ENCODE assay signal across 8 cellular contexts in the genomic region with DNA sequence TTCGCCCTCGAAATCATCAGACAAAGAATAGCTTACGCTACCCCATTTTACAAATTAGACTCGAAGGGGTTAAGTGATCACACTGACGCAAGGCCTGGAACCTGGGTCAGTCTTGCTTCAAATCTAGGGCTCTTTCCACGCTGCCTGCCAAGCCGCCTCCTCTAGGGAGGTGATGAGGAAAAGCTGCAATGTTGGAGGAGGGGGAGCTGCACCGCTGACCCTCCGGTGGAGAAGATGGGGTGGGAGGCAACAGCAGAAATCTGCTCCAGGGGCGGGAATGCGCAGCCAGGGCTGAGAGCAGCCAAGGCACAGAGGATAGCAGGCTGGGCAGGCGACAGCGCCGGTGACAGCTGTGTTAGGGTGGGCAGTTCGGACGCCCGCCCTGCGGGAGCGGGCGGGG. TPM values are rescaled to one million over a fixed set of nuclear protein-coding genes. Genes with fewer than 3 reads are reported as not detected.
DNase-seq lines count a peak whose midpoint lies in the region; ATAC-seq and TF ChIP-seq lines count a peak whose summit lies in the region.

No MANE protein-coding gene starts in this region.

- H3F3A ChIP-seq in GM23338 (replicated peaks; ENCODE audit: low read depth), result peaks cover 11% of the 10 kb centered on the region; the same call in 1 of the 2 replicates
- peaks cover 7% of the 10 kb centered on the region for H3F3A ChIP-seq in smooth muscle cell (ENCODE audit: low read depth)

- intact Hi-C loops in right cardiac atrium (cut with DNase I), result loop anchor here in 2 of 4 donors (2.0 to 10.0 kb wide), 2 partner anchors 47 to 319 kb away; partner anchors contain the start of genes CAPN1 (in 1 of the 2) and MEN1 (in 1 of the 2)

- DNase-seq in GM23338 (ENCODE audit: low spot score) (no peak), right cardiac atrium (peak; percentile 78 to 86 (median 84)), smooth muscle cell (lab: John Stamatoyannopoulos, UW; ENCODE audit: unreplicated experiment) (no peak), HEK293T (ENCODE audit: extremely low spot score) (no peak)
- DNase-seq in activated CD8-positive, alpha-beta T cell treated with anti-CD3 and anti-CD28 coated beads, Interleukin-2, amount 10 ng/mL, durations not matched to agents 7 days and 5 days, result no peak

- H3K27ac ChIP-seq in GM23338 (ENCODE audit: low read depth) (0 out of 2 replicates have a peak overlapping the region, but pooled peaks have one; percentile 80), right cardiac atrium (ENCODE audit: low read length) (peak overlapping the region; percentile 88), smooth muscle cell (ENCODE audit: low read depth) (peak overlapping the region; percentile 93)

- H3K27me3 ChIP-seq in GM23338 (ENCODE audit: insufficient read depth) (no peaks in the 10 kb centered on the region), right cardiac atrium (ENCODE audit: control insufficient read depth, insufficient read depth) (no peaks in the 10 kb centered on the region), smooth muscle cell (ENCODE audit: low read depth) (no peaks in the 10 kb centered on the region)

- H2AFZ ChIP-seq in GM23338 (no peak overlapping the region), smooth muscle cell (ENCODE audit: low read depth) (no peak overlapping the region)

- peak overlapping the region; percentile 67 for H3K4me3 ChIP-seq in GM23338
- H3K4me3 ChIP-seq in right cardiac atrium (ENCODE audit: low read length), result peak overlapping the region; percentile 66
- H3K4me3 ChIP-seq in smooth muscle cell, result peak overlapping the region; percentile 65

- no peaks in the 10 kb centered on the region for H3K9me3 ChIP-seq in right cardiac atrium (ENCODE audit: control insufficient read depth, low read length)
- H3K9me3 ChIP-seq in smooth muscle cell (replicated peaks; ENCODE audit: low read depth), result no peaks in the 10 kb centered on the region

- H3K36me3 Mint-ChIP-seq in GM23338 (ENCODE audit: low read depth), result peaks cover 16% of the 10 kb centered on the region
- peaks cover 32% of the 10 kb centered on the region for H3K36me3 Mint-ChIP-seq in activated CD8-positive, alpha-beta T cell treated with anti-CD3 and anti-CD28 coated beads, Interleukin-2, amount 10 ng/mL, durations not matched to agents 7 days and 5 days (ENCODE audit: low read depth)

- TF ChIP-seq CTCF in GM23338 (conservative IDR thresholded peaks at IDR 0.05; ENCODE audit: low read depth in 2 of 2), result no peak
- no peak for TF ChIP-seq CTCF in smooth muscle cell (IDR thresholded peaks at IDR 0.05; ENCODE audit: borderline replicate concordance, insufficient read depth, poor library complexity, severe bottlenecking)

- POLR2A ChIA-PET in activated CD8-positive, alpha-beta T cell treated with anti-CD3 and anti-CD28 coated beads, Interleukin-2, amount 10 ng/mL, durations not matched to agents 7 days and 5 days (lab: Charles Lee), result interaction anchor here (0.5 to 1.9 kb wide), 4 partner anchors 10 to 442 kb away, joined by 3 to 4 read pairs (median 4); partner anchors contain the start of genes FAU and MRPL49
- POLR2A ChIA-PET in HEK293T (lab: Yijun Ruan, JAX), result interaction anchor here (0.8 to 4.0 kb wide), 6 partner anchors 10 to 50 kb away, joined by 4 to 56 read pairs (median 8); partner anchors contain the start of genes CAPN1, FAU, MRPL49 and TM7SF2

- no peaks in the 10 kb centered on the region for H3K9me2 ChIP-seq in GM23338 (ENCODE audit: insufficient read depth)

- ATAC-seq in GM23338 (no peak), right cardiac atrium (peak; percentile 3 to 26), GM21381 (IDR thresholded peaks at IDR 0.05; ENCODE audit: unreplicated experiment) (no peak), HG03469 (IDR thresholded peaks at IDR 0.05; ENCODE audit: unreplicated experiment) (no peak), GM19324 (IDR thresholded peaks at IDR 0.05; ENCODE audit: low FRiP score, unreplicated experiment) (no peak)
- ATAC-seq in activated CD8-positive, alpha-beta T cell treated with anti-CD3 and anti-CD28 coated beads, Interleukin-2, amount 10 ng/mL, durations not matched to agents 7 days and 5 days, result peak; percentile 1

- peak overlapping the region; percentile 99 for H3K4me2 ChIP-seq in GM23338
- peak overlapping the region; percentile 83 for H3K4me2 ChIP-seq in smooth muscle cell

- H3K9ac ChIP-seq in smooth muscle cell (ENCODE audit: low read depth), result peak overlapping the region; percentile 93

- CTCF ChIA-PET in activated CD8-positive, alpha-beta T cell treated with anti-CD3 and anti-CD28 coated beads, Interleukin-2, amount 10 ng/mL, durations not matched to agents 7 days and 5 days (lab: Charles Lee), result interaction anchor here (0.6 to 1.8 kb wide), 4 partner anchors 11 to 196 kb away, joined by 3 to 5 read pairs (median 4); partner anchors contain the start of genes FAU and MRPL49
- CTCF ChIA-PET in HEK293T (lab: Yijun Ruan, JAX), result no interaction called here

- H3K36me3 ChIP-seq in GM23338 (ENCODE audit: insufficient read depth) (no peaks in the 10 kb centered on the region), smooth muscle cell (ENCODE audit: low read depth) (no peaks in the 10 kb centered on the region)

- peak overlapping the region; percentile 97 for H3K4me3 Mint-ChIP-seq in GM23338
- peak overlapping the region; percentile 99 for H3K4me3 Mint-ChIP-seq in activated CD8-positive, alpha-beta T cell treated with anti-CD3 and anti-CD28 coated beads, Interleukin-2, amount 10 ng/mL, durations not matched to agents 7 days and 5 days

- H3K79me2 ChIP-seq in GM23338 (replicated peaks; ENCODE audit: insufficient read depth) (peaks cover 19% of the 10 kb centered on the region), smooth muscle cell (ENCODE audit: low read depth) (peaks cover 18% of the 10 kb centered on the region)

- 1% methylated on average over 20 of the region's 20 CpGs for WGBS in right cardiac atrium
- 4% methylated on average over 20 of the region's 20 CpGs for WGBS in smooth muscle cell (ENCODE audit: low lambda C conversion rate)

- no peaks in the 10 kb centered on the region for H3K9me3 Mint-ChIP-seq in GM23338
- H3K9me3 Mint-ChIP-seq in activated CD8-positive, alpha-beta T cell treated with anti-CD3 and anti-CD28 coated beads, Interleukin-2, amount 10 ng/mL, durations not matched to agents 7 days and 5 days (ENCODE audit: insufficient read depth), result no peaks in the 10 kb centered on the region

- H4K20me1 ChIP-seq in GM23338 (replicated peaks; ENCODE audit: insufficient read depth) (no peaks in the 10 kb centered on the region), smooth muscle cell (ENCODE audit: low read depth) (peaks cover 30% of the 10 kb centered on the region)

- peaks cover 20% of the 10 kb centered on the region; the same call in 1 of the 2 replicates for H3K4me1 ChIP-seq in GM23338 (ENCODE audit: insufficient read depth)
- H3K4me1 ChIP-seq in right cardiac atrium (ENCODE audit: control insufficient read depth, insufficient read depth, low read length), result peaks cover 6% of the 10 kb centered on the region
- H3K4me1 ChIP-seq in smooth muscle cell (ENCODE audit: low read depth), result peaks cover 5% of the 10 kb centered on the region

- H3K4me1 Mint-ChIP-seq in GM23338, result peaks cover 19% of the 10 kb centered on the region
- H3K4me1 Mint-ChIP-seq in activated CD8-positive, alpha-beta T cell treated with anti-CD3 and anti-CD28 coated beads, Interleukin-2, amount 10 ng/mL, durations not matched to agents 7 days and 5 days (ENCODE audit: low read depth), result peaks cover 29% of the 10 kb centered on the region

- H3K27ac Mint-ChIP-seq in GM23338, result peak overlapping the region; percentile 94
- H3K27ac Mint-ChIP-seq in activated CD8-positive, alpha-beta T cell treated with anti-CD3 and anti-CD28 coated beads, Interleukin-2, amount 10 ng/mL, durations not matched to agents 7 days and 5 days, result peak overlapping the region; percentile 100

- peaks cover 19% of the 10 kb centered on the region for H3K27me3 Mint-ChIP-seq in GM23338 (ENCODE audit: insufficient read depth, low read depth, poor library complexity)
- no peaks in the 10 kb centered on the region for H3K27me3 Mint-ChIP-seq in activated CD8-positive, alpha-beta T cell treated with anti-CD3 and anti-CD28 coated beads, Interleukin-2, amount 10 ng/mL, durations not matched to agents 7 days and 5 days (ENCODE audit: low read depth)

RNA-seq across cellular contexts. Expression of gene SYVN1, which starts 0.6 kb away (rescaled TPM):
- total RNA-seq in GM23338 (2014; rRNA removed; shearing (Covaris generic)), result 28.3 and 28.7 TPM in 2 replicates
- polyA plus RNA-seq in GM23338 (2016; fragmentation: Nextera tagmentation; extraction: Ambion mirVana), result 13.8 and 14.0 TPM in 2 replicates
- 10 to 100 TPM; 28.7 to 33.0 TPM for total RNA-seq in activated CD8-positive, alpha-beta T cell treated with anti-CD3 and anti-CD28 coated beads, Interleukin-2, amount 10 ng/mL, durations not matched to agents 7 days and 5 days
- 10 to 100 TPM; 28.5 to 40.7 (median 32.8) TPM for total RNA-seq in right cardiac atrium
- 17.4 TPM for polyA plus RNA-seq in right cardiac atrium
- total RNA-seq in smooth muscle cell, result 39.9 and 52.0 TPM in 2 replicates
- 30.0 and 32.0 TPM in 2 replicates for polyA plus RNA-seq in smooth muscle cell

RNA-seq across cellular contexts. Expression of gene MRPL49, which starts 11.6 kb away (rescaled TPM):
- 61.9 and 64.9 TPM in 2 replicates for total RNA-seq in GM23338 (2014; rRNA removed; shearing (Covaris generic))
- 27.7 and 28.4 TPM in 2 replicates for polyA plus RNA-seq in GM23338 (2016; fragmentation: Nextera tagmentation; extraction: Ambion mirVana)
- 10 to 100 TPM; 47.3 to 51.1 TPM for total RNA-seq in activated CD8-positive, alpha-beta T cell treated with anti-CD3 and anti-CD28 coated beads, Interleukin-2, amount 10 ng/mL, durations not matched to agents 7 days and 5 days
- total RNA-seq in right cardiac atrium, result 10 to 100 TPM; 31.1 to 37.7 (median 34.1) TPM
- 24.8 TPM for polyA plus RNA-seq in right cardiac atrium
- 28.2 and 43.0 TPM in 2 replicates for total RNA-seq in smooth muscle cell
- polyA plus RNA-seq in smooth muscle cell, result 53.2 and 55.4 TPM in 2 replicates

RNA-seq across cellular contexts. Expression of gene FAU, which starts 11.8 kb away (rescaled TPM):
- 262 and 329 TPM in 2 replicates for total RNA-seq in GM23338 (2014; rRNA removed; shearing (Covaris generic))
- polyA plus RNA-seq in GM23338 (2016; fragmentation: Nextera tagmentation; extraction: Ambion mirVana) (1,177 and 1,316 TPM in 2 replicates), right cardiac atrium (686 TPM), smooth muscle cell (537 and 578 TPM in 2 replicates)
- total RNA-seq in activated CD8-positive, alpha-beta T cell treated with anti-CD3 and anti-CD28 coated beads, Interleukin-2, amount 10 ng/mL, durations not matched to agents 7 days and 5 days, result 1,000 to 10,000 TPM in 1 of 2 experiments, 100 to 1,000 TPM in 1; 986 to 1,038 TPM
- total RNA-seq in right cardiac atrium (100 to 1,000 TPM; 658 to 797 (median 721) TPM), smooth muscle cell (373 and 509 TPM in 2 replicates)

RNA-seq across cellular contexts. Expression of gene ZNHIT2, which starts 16.2 kb away (rescaled TPM):
- total RNA-seq in GM23338 (2014; rRNA removed; shearing (Covaris generic)), result 17.4 and 18.1 TPM in 2 replicates
- polyA plus RNA-seq in GM23338 (2016; fragmentation: Nextera tagmentation; extraction: Ambion mirVana) (17.7 and 18.3 TPM in 2 replicates), right cardiac atrium (11.6 TPM), smooth muscle cell (14.5 and 19.5 TPM in 2 replicates)
- total RNA-seq in activated CD8-positive, alpha-beta T cell treated with anti-CD3 and anti-CD28 coated beads, Interleukin-2, amount 10 ng/mL, durations not matched to agents 7 days and 5 days, result 10 to 100 TPM; 11.6 to 12.4 TPM
- total RNA-seq in right cardiac atrium (1 to 10 TPM; 6.4 to 9.2 (median 7.8) TPM), smooth muscle cell (9.1 and 13.8 TPM in 2 replicates)

RNA-seq across cellular contexts. Expression of gene TM7SF2, which starts 22.1 kb away (rescaled TPM):
- total RNA-seq in GM23338 (2014; rRNA removed; shearing (Covaris generic)), result 70.2 and 82.3 TPM in 2 replicates
- polyA plus RNA-seq in GM23338 (2016; fragmentation: Nextera tagmentation; extraction: Ambion mirVana) (43.5 and 48.7 TPM in 2 replicates), right cardiac atrium (63.5 TPM), smooth muscle cell (17.4 and 43.1 TPM in 2 replicates)
- total RNA-seq in activated CD8-positive, alpha-beta T cell treated with anti-CD3 and anti-CD28 coated beads, Interleukin-2, amount 10 ng/mL, durations not matched to agents 7 days and 5 days, result 10 to 100 TPM; 25.3 to 26.1 TPM
- total RNA-seq in right cardiac atrium (10 to 100 TPM; 45.7 to 91.5 (median 52.3) TPM), smooth muscle cell (16.8 and 26.9 TPM in 2 replicates)

Comparison
In these comparisons a context has a peak if more than half of its experiments do, and no peak if none do; other contexts are left out.
1. ATAC-seq: peak in activated CD8-positive, alpha-beta T cell treated with anti-CD3 and anti-CD28 coated beads, Interleukin-2, amount 10 ng/mL, durations not matched to agents 7 days and 5 days (single experiment) and right cardiac atrium (2 of 2); none in GM23338 (single experiment), GM21381 (single experiment), HG03469 (single experiment) and GM19324 (single experiment).
2. DNase-seq: peak in right cardiac atrium (3 of 3); none in GM23338 (single experiment), activated CD8-positive, alpha-beta T cell treated with anti-CD3 and anti-CD28 coated beads, Interleukin-2, amount 10 ng/mL, durations not matched to agents 7 days and 5 days (single experiment), smooth muscle cell (single experiment) and HEK293T (single experiment).
3. Peak in every context shown above with its lines, with median percentiles within 50 percentile points of each other: H3K27ac ChIP-seq and H3K4me3 ChIP-seq.